In genomic region chr2:217437289-217437688, GRCh38 we compare ENCODE assay signal across 25 cellular contexts.
DNase-seq lines count a peak whose midpoint lies in the region; ATAC-seq and TF ChIP-seq lines count a peak whose summit lies in the region.
"Had no signal": no experiment of that assay in that cellular context is flagged by ENCODE, and none has a peak within 500 bp of the region (broad histone marks: within the 10 kb centered on the region; RNA-seq: fewer than 3 reads in every experiment).

No MANE protein-coding gene starts in this region.

- POLR2A ChIA-PET in naive thymus-derived CD4-positive, alpha-beta T cell (lab: Charles Lee), result no interaction called here

- intact Hi-C loops in ascending aorta (cut with DNase I), result loop anchor here (10.0 kb wide), 1 partner anchor 742 kb away; the partner anchor contains the start of gene IGFBP5
- intact Hi-C loops in right cardiac atrium (cut with DNase I), result loop anchor here in 1 of 4 donors (10.0 kb wide), 1 partner anchor 742 kb away; the partner anchor contains the start of gene IGFBP5
- intact Hi-C loops in ovary (cut with DNase I), result no loop called here
- intact Hi-C loops in tibial artery (cut with DNase I; ENCODE audit: low total_unique reads), result loop anchor here (10.0 kb wide), 1 partner anchor 72 kb away; no protein-coding TSS in a partner anchor
- intact Hi-C loops in naive thymus-derived CD4-positive, alpha-beta T cell (cut with micrococcal nuclease), result no loop called here

- ATAC-seq in right cardiac atrium, result peak in 1 of 2 donors; percentile 51
- ATAC-seq in naive thymus-derived CD4-positive, alpha-beta T cell, result no peak
- ATAC-seq: activated CD4-positive, CD25-positive, alpha-beta regulatory T cell treated with anti-CD3 and anti-CD28 coated beads, Interleukin-2, amount 50 U/mL, for 24 hours; activated CD8-positive, alpha-beta T cell treated with anti-CD3 and anti-CD28 coated beads for 36 hours; naive thymus-derived CD8-positive, alpha-beta T cell had no signal

- DNase-seq in ascending aorta (ENCODE audit: low spot score in 2 of 2) (no peak), right cardiac atrium (peak; percentile 25 to 82 (median 81)), ovary (peak in 4 of 5 donors; percentile 48 to 73 (median 64)), tibial artery (peak; percentile 32 to 80), NCI-H1417 treated with DMSO at 0.1 percent for 48 hours (lab: John Stamatoyannopoulos, UW) (no peak)
- no peak for DNase-seq in activated effector memory CD4-positive, alpha-beta T cell treated with Interleukin-2 at 50 U/mL for 16 hours
- no peak for DNase-seq in naive thymus-derived CD4-positive, alpha-beta T cell
- DNase-seq: activated CD8-positive, alpha-beta T cell treated with anti-CD3 and anti-CD28 coated beads for 36 hours; activated naive CD4-positive, alpha-beta T cell; activated T-cell treated with anti-CD3 and anti-CD28 coated beads, Interleukin-2, amount 50 U/mL, for 1 hour; amygdala; C1 segment of cervical spinal cord; Calu3; central memory CD4-positive, alpha-beta T cell; GOT3; Kasumi-1; naive thymus-derived CD8-positive, alpha-beta T cell; NCI-H1048; NCI-H1930; NCI-H226; SHP77 treated with DMSO at 0.1 percent for 48 hours; SW 1271 had no signal

- 60% methylated on average over 5 of the region's 5 CpGs for WGBS in right cardiac atrium
- 14 to 28% (median 27%) methylated on average over 5 of the region's 5 CpGs for WGBS in ovary, 3 donors

- H3K4me3 ChIP-seq in ascending aorta (no peak overlapping the region), right cardiac atrium (ENCODE audit: low read length) (no peak overlapping the region), ovary (no peak overlapping the region), tibial artery (no peak overlapping the region)
- no peak overlapping the region for H3K4me3 ChIP-seq in naive thymus-derived CD4-positive, alpha-beta T cell (ENCODE audit: low read length)

- H3K4me1 Mint-ChIP-seq in naive thymus-derived CD4-positive, alpha-beta T cell, result peaks cover 4 to 21% (median 12%) of the 10 kb centered on the region in 7 donors

- no peak overlapping the region for H3K4me3 Mint-ChIP-seq in naive thymus-derived CD4-positive, alpha-beta T cell
- H3K4me3 Mint-ChIP-seq: activated CD8-positive, alpha-beta T cell treated with anti-CD3 and anti-CD28 coated beads for 36 hours; naive thymus-derived CD8-positive, alpha-beta T cell; type B pancreatic cell had no signal

- CTCF ChIA-PET in naive thymus-derived CD4-positive, alpha-beta T cell (lab: Charles Lee), result no interaction called here

- H3K27me3 ChIP-seq in ascending aorta (no peaks in the 10 kb centered on the region), right cardiac atrium (ENCODE audit: control insufficient read depth, insufficient read depth) (no peaks in the 10 kb centered on the region), ovary (no peaks in the 10 kb centered on the region), tibial artery (no peaks in the 10 kb centered on the region)
- H3K27me3 ChIP-seq in naive thymus-derived CD4-positive, alpha-beta T cell (ENCODE audit: control insufficient read depth in 2 of 2, insufficient read depth in 2 of 2, low read length in 2 of 2), result no peaks in the 10 kb centered on the region

- TF ChIP-seq POLR2A in ovary (IDR thresholded peaks at IDR 0.05), result no peak

- TF ChIP-seq CTCF in ascending aorta (IDR thresholded peaks at IDR 0.05) (no peak), ovary (IDR thresholded peaks at IDR 0.05) (no peak), tibial artery (IDR thresholded peaks at IDR 0.05) (no peak)

- H3K36me3 Mint-ChIP-seq in naive thymus-derived CD4-positive, alpha-beta T cell, result peaks cover 0 to 8% (median 3%) of the 10 kb centered on the region in 5 donors
- H3K36me3 Mint-ChIP-seq: type B pancreatic cell had no signal

- no peaks in the 10 kb centered on the region for H3K36me3 ChIP-seq in ascending aorta
- H3K36me3 ChIP-seq in ovary, result no peaks in the 10 kb centered on the region
- H3K36me3 ChIP-seq in tibial artery, result no peaks in the 10 kb centered on the region
- no peaks in the 10 kb centered on the region for H3K36me3 ChIP-seq in naive thymus-derived CD4-positive, alpha-beta T cell (ENCODE audit: control insufficient read depth in 2 of 3, insufficient read depth in 3 of 3, low read length in 3 of 3)

- H3K9me3 ChIP-seq in ascending aorta (no peaks in the 10 kb centered on the region), right cardiac atrium (ENCODE audit: control insufficient read depth, low read length) (no peaks in the 10 kb centered on the region), ovary (no peaks in the 10 kb centered on the region), tibial artery (no peaks in the 10 kb centered on the region)
- no peaks in the 10 kb centered on the region for H3K9me3 ChIP-seq in naive thymus-derived CD4-positive, alpha-beta T cell (ENCODE audit: control insufficient read depth in 2 of 3, low read length in 3 of 3)

- peaks cover 0 to 10% (median 4%) of the 10 kb centered on the region in 5 donors for H3K27me3 Mint-ChIP-seq in naive thymus-derived CD4-positive, alpha-beta T cell
- H3K27me3 Mint-ChIP-seq: activated CD8-positive, alpha-beta T cell treated with anti-CD3 and anti-CD28 coated beads for 36 hours; naive thymus-derived CD8-positive, alpha-beta T cell; type B pancreatic cell had no signal

- no peak overlapping the region for H3K27ac Mint-ChIP-seq in naive thymus-derived CD4-positive, alpha-beta T cell
- H3K27ac Mint-ChIP-seq: activated CD8-positive, alpha-beta T cell treated with anti-CD3 and anti-CD28 coated beads for 36 hours; type B pancreatic cell had no signal

- peaks cover 7 to 38% of the 10 kb centered on the region in 2 donors for H3K4me1 ChIP-seq in ascending aorta
- peaks cover 11% of the 10 kb centered on the region for H3K4me1 ChIP-seq in right cardiac atrium (ENCODE audit: control insufficient read depth, insufficient read depth, low read length)
- H3K4me1 ChIP-seq in ovary (ENCODE audit: insufficient read depth), result peaks cover 24% of the 10 kb centered on the region
- H3K4me1 ChIP-seq in tibial artery, result peaks cover 0 to 75% (median 43%) of the 10 kb centered on the region in 4 donors
- no peaks in the 10 kb centered on the region for H3K4me1 ChIP-seq in naive thymus-derived CD4-positive, alpha-beta T cell (ENCODE audit: control insufficient read depth in 2 of 2, insufficient read depth in 2 of 2, low read length in 2 of 2)

- TF ChIP-seq EP300 in ovary (IDR thresholded peaks at IDR 0.05), result no peak

- peaks cover 0 to 3% (median 0%) of the 10 kb centered on the region in 11 donors for H3K9me3 Mint-ChIP-seq in naive thymus-derived CD4-positive, alpha-beta T cell
- H3K9me3 Mint-ChIP-seq: activated CD8-positive, alpha-beta T cell treated with anti-CD3 and anti-CD28 coated beads for 36 hours; naive thymus-derived CD8-positive, alpha-beta T cell; type B pancreatic cell had no signal

- H3K27ac ChIP-seq in ascending aorta (peak overlapping the region; percentile 65 to 77), right cardiac atrium (ENCODE audit: low read length) (no peak overlapping the region), ovary (peak overlapping the region; percentile 50 to 58), tibial artery (peak overlapping the region; percentile 59 to 76)
- no peak overlapping the region for H3K27ac ChIP-seq in naive thymus-derived CD4-positive, alpha-beta T cell (ENCODE audit: low read depth, low read length)
- H3K27ac ChIP-seq: parathyroid adenoma had no signal

Comparison
In these comparisons a context has a peak if more than half of its experiments do, and no peak if none do; other contexts are left out.
1. DNase-seq: peak in right cardiac atrium (3 of 3), ovary (4 of 5) and tibial artery (2 of 2); none in ascending aorta (0 of 2), NCI-H1417 treated with DMSO at 0.1 percent for 48 hours (single experiment), activated effector memory CD4-positive, alpha-beta T cell treated with Interleukin-2 at 50 U/mL for 16 hours (single experiment) and naive thymus-derived CD4-positive, alpha-beta T cell (0 of 9).
2. H3K27ac ChIP-seq: peak in ascending aorta (2 of 2), ovary (2 of 2) and tibial artery (2 of 2); none in right cardiac atrium (single experiment) and naive thymus-derived CD4-positive, alpha-beta T cell (single experiment).
3. intact Hi-C loops: an anchor here in ascending aorta (10.0 kb wide) and tibial artery (10.0 kb wide); none called in ovary and naive thymus-derived CD4-positive, alpha-beta T cell.